16 cellular contexts compared by ENCODE assay signal in genomic region chr1:204225841-204226745, GRCh38. TPM values are rescaled to one million over a fixed set of nuclear protein-coding genes. Genes with fewer than 3 reads are reported as not detected.
DNase-seq lines count a peak whose midpoint lies in the region; ATAC-seq and TF ChIP-seq lines count a peak whose summit lies in the region.
"Had no signal": no experiment of that assay in that cellular context is flagged by ENCODE, and none has a peak within 500 bp of the region (broad histone marks: within the 10 kb centered on the region; RNA-seq: fewer than 3 reads in every experiment).

No MANE protein-coding gene starts in this region.

- 48% methylated on average over 16 of the region's 16 CpGs for WGBS in prostate gland

- H3K27me3 Mint-ChIP-seq in stimulated activated memory B cell treated with anti-CD40 and anti-IgM and Interleukin-4, amounts not matched to agents 10 μg/mL and 1 μg/mL and 100 μg/mL, for 72 hours, result peaks cover 27% of the 10 kb centered on the region
- H3K27me3 Mint-ChIP-seq: natural killer cell treated with Interleukin-12 subunit alpha and Interleukin-12 subunit beta and Interleukin-15 and Interleukin-18, amount 100 ng/mL, for 72 hours had no signal

- no peak for TF ChIP-seq CTCF in prostate gland (IDR thresholded peaks at IDR 0.05)

- H3K36me3 Mint-ChIP-seq in stimulated activated memory B cell treated with anti-CD40 and anti-IgM and Interleukin-4, amounts not matched to agents 10 μg/mL and 1 μg/mL and 100 μg/mL, for 72 hours, result no peaks in the 10 kb centered on the region
- H3K36me3 Mint-ChIP-seq: natural killer cell treated with Interleukin-12 subunit alpha and Interleukin-12 subunit beta and Interleukin-15 and Interleukin-18, amount 100 ng/mL, for 72 hours had no signal

- peak overlapping the region; percentile 44 for H3K27ac ChIP-seq in SJSA1
- peak overlapping the region; percentile 14 to 38 for H3K27ac ChIP-seq in prostate gland
- H3K27ac ChIP-seq: GM23248 had no signal

- H3K4me3 ChIP-seq in SJSA1, result no peak overlapping the region
- H3K4me3 ChIP-seq in prostate gland, result no peak overlapping the region
- H3K4me3 ChIP-seq: GM23248 had no signal

- no peaks in the 10 kb centered on the region for H3K9me3 Mint-ChIP-seq in stimulated activated memory B cell treated with anti-CD40 and anti-IgM and Interleukin-4, amounts not matched to agents 10 μg/mL and 1 μg/mL and 100 μg/mL, for 72 hours
- H3K9me3 Mint-ChIP-seq: activated T-cell treated with anti-CD3 and anti-CD28 coated beads, Interleukin-2, amount 50 U/mL, for 72 hours; brain; natural killer cell treated with Interleukin-12 subunit alpha and Interleukin-12 subunit beta and Interleukin-15 and Interleukin-18, amount 100 ng/mL, for 72 hours had no signal

- H3K4me1 ChIP-seq in SJSA1 (replicated peaks) (peaks cover 25% of the 10 kb centered on the region), prostate gland (replicated peaks) (peaks cover 9% of the 10 kb centered on the region)

- no peak overlapping the region for H3K4me3 Mint-ChIP-seq in stimulated activated memory B cell treated with anti-CD40 and anti-IgM and Interleukin-4, amounts not matched to agents 10 μg/mL and 1 μg/mL and 100 μg/mL, for 72 hours
- H3K4me3 Mint-ChIP-seq: activated T-cell treated with anti-CD3 and anti-CD28 coated beads, Interleukin-2, amount 50 U/mL, for 72 hours; brain; natural killer cell treated with Interleukin-12 subunit alpha and Interleukin-12 subunit beta and Interleukin-15 and Interleukin-18, amount 100 ng/mL, for 72 hours had no signal

- no peak for ATAC-seq in stimulated activated memory B cell treated with anti-CD40 and anti-IgM and Interleukin-4, amounts not matched to agents 10 μg/mL and 1 μg/mL and 100 μg/mL, for 72 hours
- no peak for ATAC-seq in HG02981 (IDR thresholded peaks at IDR 0.05; ENCODE audit: unreplicated experiment)
- ATAC-seq: activated T-cell treated with anti-CD3 and anti-CD28 coated beads, Interleukin-2, amount 50 U/mL, for 72 hours; Panc1 had no signal

- H3K9me3 ChIP-seq in SJSA1 (replicated peaks) (no peaks in the 10 kb centered on the region), prostate gland (no peaks in the 10 kb centered on the region)

- DNase-seq in HT1080 (ENCODE audit: low read depth) (peak; percentile 30), SJSA1 (ENCODE audit: low read depth in 1 of 2, low spot score in 2 of 2) (peak; percentile 73 to 83), fibroblast of gingiva (ENCODE audit: low read depth) (peak; percentile 17), prostate gland (ENCODE audit: low spot score) (peak; percentile 32), putamen (ENCODE audit: low spot score) (no peak), AG08395 (ENCODE audit: low spot score) (no peak)
- DNase-seq: activated T-cell treated with anti-CD3 and anti-CD28 coated beads, Interleukin-2, amount 50 U/mL, for 72 hours; C1 segment of cervical spinal cord; GM23248; stimulated activated CD4-positive, alpha-beta T cell treated with anti-CD3 and anti-CD28 coated beads, Interleukin-12 subunit alpha, Interleukin-12 subunit beta, amount 100 ng/mL, for 4 hours had no signal

- H3K36me3 ChIP-seq in SJSA1 (no peaks in the 10 kb centered on the region), prostate gland (peaks cover 3 to 11% of the 10 kb centered on the region in 2 donors)

- intact Hi-C loops in prostate gland (cut with DNase I), result no loop called here

- no peak overlapping the region for H3K27ac Mint-ChIP-seq in stimulated activated memory B cell treated with anti-CD40 and anti-IgM and Interleukin-4, amounts not matched to agents 10 μg/mL and 1 μg/mL and 100 μg/mL, for 72 hours
- H3K27ac Mint-ChIP-seq: activated T-cell treated with anti-CD3 and anti-CD28 coated beads, Interleukin-2, amount 50 U/mL, for 72 hours; natural killer cell treated with Interleukin-12 subunit alpha and Interleukin-12 subunit beta and Interleukin-15 and Interleukin-18, amount 100 ng/mL, for 72 hours had no signal

- H3K4me1 Mint-ChIP-seq in stimulated activated memory B cell treated with anti-CD40 and anti-IgM and Interleukin-4, amounts not matched to agents 10 μg/mL and 1 μg/mL and 100 μg/mL, for 72 hours, result no peaks in the 10 kb centered on the region

- H3K27me3 ChIP-seq in SJSA1 (replicated peaks), result no peaks in the 10 kb centered on the region
- H3K27me3 ChIP-seq in prostate gland (replicated peaks; ENCODE audit: insufficient read depth), result no peaks in the 10 kb centered on the region

- TF ChIP-seq POLR2A in prostate gland (IDR thresholded peaks at IDR 0.05), result no peak

RNA-seq across cellular contexts. Expression of gene GOLT1A, which starts 12.3 kb away (rescaled TPM):
- not detected in 2 replicates for total RNA-seq in HT1080 (2014; rRNA removed; shearing (Covaris generic))
- polyA plus RNA-seq in HT1080 (2015; cell fraction: cytosol; rRNA removed), result 0.10 and 0.19 TPM in 2 replicates
- not detected in 2 replicates for polyA plus RNA-seq in HT1080 (2015; cell fraction: nucleus; rRNA removed)
- total RNA-seq in SJSA1 (2014; rRNA removed; shearing (Covaris generic)), result not detected in 2 replicates
- 1 to 10 TPM; 3.0 to 3.6 TPM for total RNA-seq in prostate gland
- total RNA-seq: GM23248; natural killer cell treated with Interleukin-12 subunit alpha and Interleukin-12 subunit beta and Interleukin-15 and Interleukin-18, amount 100 ng/mL, for 72 hours had no signal
- polyA plus RNA-seq: GM23248 had no signal

RNA-seq across cellular contexts. Expression of gene KISS1, which starts 29.8 kb away (rescaled TPM):
- not detected in 2 replicates for total RNA-seq in HT1080 (2014; rRNA removed; shearing (Covaris generic))
- polyA plus RNA-seq in HT1080 (2015; cell fraction: cytosol; rRNA removed), result not detected in 2 replicates
- not detected in 2 replicates for polyA plus RNA-seq in HT1080 (2015; cell fraction: nucleus; rRNA removed)
- total RNA-seq in SJSA1 (2014; rRNA removed; shearing (Covaris generic)), result 190 and 222 TPM in 2 replicates
- total RNA-seq in prostate gland, result 1 to 10 TPM in 1 of 2 donors, not detected in 1; 6.0 TPM
- total RNA-seq: activated T-cell treated with anti-CD3 and anti-CD28 coated beads, Interleukin-2, amount 50 U/mL, for 72 hours; GM23248; natural killer cell treated with Interleukin-12 subunit alpha and Interleukin-12 subunit beta and Interleukin-15 and Interleukin-18, amount 100 ng/mL, for 72 hours had no signal
- polyA plus RNA-seq: esophagus, GM23248 had no signal

RNA-seq across cellular contexts. Expression of gene REN, which starts 60.0 kb away (rescaled TPM):
- not detected in 2 replicates for total RNA-seq in HT1080 (2014; rRNA removed; shearing (Covaris generic))
- not detected in 2 replicates for polyA plus RNA-seq in HT1080 (2015; cell fraction: cytosol; rRNA removed)
- not detected in 2 replicates for polyA plus RNA-seq in HT1080 (2015; cell fraction: nucleus; rRNA removed)
- not detected in 2 replicates for total RNA-seq in SJSA1 (2014; rRNA removed; shearing (Covaris generic))
- under 1 TPM in 1 of 2 donors, not detected in 1; 0.36 TPM for total RNA-seq in prostate gland
- total RNA-seq: activated T-cell treated with anti-CD3 and anti-CD28 coated beads, Interleukin-2, amount 50 U/mL, for 72 hours; GM23248; natural killer cell treated with Interleukin-12 subunit alpha and Interleukin-12 subunit beta and Interleukin-15 and Interleukin-18, amount 100 ng/mL, for 72 hours had no signal
- polyA plus RNA-seq: GM23248 had no signal

Comparison
In these comparisons a context has a peak if more than half of its experiments do, and no peak if none do; other contexts are left out.
1. DNase-seq: peak in HT1080 (single experiment), SJSA1 (2 of 2), fibroblast of gingiva (single experiment) and prostate gland (single experiment); none in putamen (single experiment) and AG08395 (single experiment).
2. RNA of gene KISS1, which starts 29.8 kb away (total RNA-seq): 190 to 222 TPM in SJSA1; 6.0 TPM in prostate gland and not detected in HT1080; every median in the first group is over 10 times any median in the second.